In genomic region chr18:78559584-78559983, GRCh38 we compare ENCODE assay signal across 24 cellular contexts.
"Had no signal": no experiment of that assay in that cellular context is flagged by ENCODE, and none has a peak within 500 bp of the region (broad histone marks: within the 10 kb centered on the region; RNA-seq: fewer than 3 reads in every experiment).

No MANE protein-coding gene starts in this region.

- H3K36me3 ChIP-seq: ovary, prostate gland, right lobe of liver, sigmoid colon, stomach, thoracic aorta, thyroid gland, tibial nerve, upper lobe of left lung, uterus had no signal

- H3K4me3 ChIP-seq: ovary, prostate gland, right lobe of liver, sigmoid colon, stomach, thoracic aorta, thyroid gland, tibial nerve, upper lobe of left lung, uterus had no signal

- H3K27ac ChIP-seq: ovary, parathyroid adenoma, prostate gland, right lobe of liver, sigmoid colon, stomach, thoracic aorta, thyroid gland, tibial nerve, upper lobe of left lung, uterus had no signal

- H3K27me3 ChIP-seq: ovary, right lobe of liver, thyroid gland, tibial nerve, upper lobe of left lung, uterus had no signal

- H2AFZ ChIP-seq: parathyroid adenoma had no signal

- H3K4me1 ChIP-seq: parathyroid adenoma, prostate gland, right lobe of liver, sigmoid colon, stomach, thyroid gland, upper lobe of left lung, uterus had no signal

- H3K9ac ChIP-seq: parathyroid adenoma had no signal

- DNase-seq: naive thymus-derived CD4-positive, alpha-beta T cell; natural killer cell; occipital lobe; ovary; retina; right cardiac atrium; sigmoid colon; small intestine; stimulated activated CD4-positive, alpha-beta T cell treated with anti-CD3 and anti-CD28 coated beads, Interleukin-1b, Interleukin-23, amount 100 ng/mL, for 48 hours; stimulated activated CD4-positive, alpha-beta T cell treated with anti-CD3 and anti-CD28 coated beads, Interleukin-2, amount 100 ng/mL, for 48 hours; stimulated activated CD4-positive, alpha-beta T cell treated with anti-CD3 and anti-CD28 coated beads, Interleukin-4, amount 100 ng/mL, for 24 hours; stimulated activated naive B cell treated with anti-CD40 and anti-IgM and Interleukin-4, amounts not matched to agents 10 μg/mL and 1 μg/mL and 100 μg/mL, for 72 hours; stimulated activated naive CD4-positive, alpha-beta T cell treated with Interleukin-2 at 50 U/mL for 16 hours; stomach; thyroid gland; trophoblast cell; uterus had no signal

- H3K9me3 ChIP-seq: prostate gland, right lobe of liver, thyroid gland, uterus had no signal

- ATAC-seq: naive thymus-derived CD4-positive, alpha-beta T cell; natural killer cell; right lobe of liver; stimulated activated effector memory CD8-positive, alpha-beta T cell treated with anti-CD3 and anti-CD28 coated beads, Interleukin-12 subunit alpha, Interleukin-12 subunit beta, amount 100 ng/mL, for 72 hours; stimulated activated naive B cell treated with anti-CD40 and anti-IgM and Interleukin-4, amounts not matched to agents 10 μg/mL and 1 μg/mL and 100 μg/mL, for 72 hours had no signal
